In the genomic region with DNA sequence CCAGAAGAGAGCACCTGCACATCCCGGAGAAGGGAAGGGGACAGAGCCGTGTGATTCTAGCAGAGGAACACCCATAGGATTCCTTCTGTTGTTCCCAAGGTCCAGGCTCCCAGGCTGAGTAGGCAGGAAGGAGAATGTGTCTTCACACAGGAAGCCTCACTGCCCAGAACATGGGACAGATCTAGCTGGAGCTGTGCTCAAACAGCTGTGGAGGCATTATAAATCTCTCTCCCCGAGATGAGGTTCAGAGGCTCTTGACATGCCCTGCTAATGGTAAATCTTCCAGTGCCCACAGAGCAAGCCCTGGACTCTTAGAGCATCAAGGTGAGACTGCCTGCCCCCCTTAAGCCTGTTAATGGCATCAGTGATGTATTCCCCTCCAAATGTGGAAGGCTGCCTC, we compare ENCODE assay signal across 13 cellular contexts.
"Had no signal": no experiment of that assay in that cellular context is flagged by ENCODE, and none has a peak within 500 bp of the region (broad histone marks: within the 10 kb centered on the region; RNA-seq: fewer than 3 reads in every experiment).

No MANE protein-coding gene starts in this region.

- H3K4me1 Mint-ChIP-seq: memory B cell had no signal

- ATAC-seq: activated CD4-positive, CD25-positive, alpha-beta regulatory T cell treated with anti-CD3 and anti-CD28 coated beads, Interleukin-2, amount 50 U/mL, for 24 hours; gastroesophageal sphincter had no signal

- H3K27ac Mint-ChIP-seq: memory B cell; stimulated activated naive CD8-positive, alpha-beta T cell treated with anti-CD3 and anti-CD28 coated beads, Interleukin-15, Interleukin-2, amounts not matched to agents 100 ng/mL and 50 ng/mL, for 24 hours had no signal

- H3K27me3 Mint-ChIP-seq: memory B cell; stimulated activated naive CD8-positive, alpha-beta T cell treated with anti-CD3 and anti-CD28 coated beads, Interleukin-15, Interleukin-2, amounts not matched to agents 100 ng/mL and 50 ng/mL, for 24 hours had no signal

- DNase-seq: activated naive CD4-positive, alpha-beta T cell treated with anti-CD3 and anti-CD28 coated beads, Interleukin-2, amount 50 U/mL, for 16 hours; adrenal gland; caudate nucleus; cortex of kidney; effector memory CD4-positive, alpha-beta T cell; left ventricle myocardium inferior; stimulated activated CD4-positive, alpha-beta T cell treated with anti-CD3 and anti-CD28 coated beads, Interleukin-4, amount 100 ng/mL, for 1 hour; stimulated activated CD8-positive, alpha-beta memory T cell treated with anti-CD3 and anti-CD28 coated beads, Interleukin-4, amount 100 ng/mL, for 48 hours; testis had no signal

- H3K4me3 Mint-ChIP-seq: memory B cell; stimulated activated naive CD8-positive, alpha-beta T cell treated with anti-CD3 and anti-CD28 coated beads, Interleukin-15, Interleukin-2, amounts not matched to agents 100 ng/mL and 50 ng/mL, for 24 hours had no signal
